Comparison of ENCODE assay signal across 14 cellular contexts in the genomic region with DNA sequence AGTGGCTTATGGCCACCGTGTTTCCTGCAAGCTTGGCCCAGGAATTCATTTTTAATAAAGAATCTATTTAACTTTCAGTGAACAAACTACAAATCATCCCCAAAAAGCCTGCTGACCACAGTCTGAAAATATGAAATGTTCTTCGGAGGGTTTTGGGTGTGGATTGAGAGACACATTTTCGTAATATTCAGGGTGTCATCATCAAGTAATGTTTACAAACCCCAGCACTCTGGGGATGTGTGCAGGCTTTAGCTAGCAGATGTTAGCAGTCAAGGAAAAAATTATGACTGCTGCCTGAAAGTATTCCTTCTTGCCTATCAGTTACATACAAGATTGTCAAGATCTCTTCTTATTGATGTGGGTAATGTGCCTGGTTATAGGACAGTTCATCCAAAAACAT.
DNase-seq lines count a peak whose midpoint lies in the region; ATAC-seq and TF ChIP-seq lines count a peak whose summit lies in the region.
"Had no signal": no experiment of that assay in that cellular context is flagged by ENCODE, and none has a peak within 500 bp of the region (broad histone marks: within the 10 kb centered on the region; RNA-seq: fewer than 3 reads in every experiment).

No MANE protein-coding gene starts in this region.

- no peak overlapping the region for H3K4me3 ChIP-seq in lung
- no peak overlapping the region for H3K4me3 ChIP-seq in spleen
- H3K4me3 ChIP-seq: esophagus squamous epithelium, prostate gland, upper lobe of left lung had no signal

- H3K36me3 ChIP-seq in lung (ENCODE audit: control insufficient read depth in 2 of 2, insufficient read depth in 2 of 2, low read length in 2 of 2) (no peaks in the 10 kb centered on the region), spleen (no peaks in the 10 kb centered on the region)
- H3K36me3 ChIP-seq: esophagus squamous epithelium, prostate gland, upper lobe of left lung had no signal

- CTCF ChIA-PET in activated CD8-positive, alpha-beta T cell treated with anti-CD3 and anti-CD28 coated beads, Interleukin-2, amount 10 ng/mL, durations not matched to agents 7 days and 5 days (lab: Charles Lee): no interaction called here

- H3K4me1 ChIP-seq in lung (ENCODE audit: control insufficient read depth in 2 of 2, insufficient read depth in 2 of 2, low read length in 2 of 2): no peaks in the 10 kb centered on the region
- no peaks in the 10 kb centered on the region for H3K4me1 ChIP-seq in spleen
- H3K4me1 ChIP-seq: esophagus squamous epithelium, prostate gland, upper lobe of left lung had no signal

- H3K27me3 ChIP-seq in lung (ENCODE audit: control insufficient read depth, insufficient read depth) (no peaks in the 10 kb centered on the region), spleen (replicated peaks in 1 of 7) (no peaks in the 10 kb centered on the region)
- H3K27me3 ChIP-seq: esophagus squamous epithelium, upper lobe of left lung had no signal

- DNase-seq in EH (ENCODE audit: low read depth) (peak; percentile 90), NCI-H460 (ENCODE audit: extremely low read depth, low read depth) (peak; percentile 38), dedifferentiated amniotic fluid mesenchymal stem cell (ENCODE audit: extremely low spot score) (peak; percentile 92), lung (ENCODE audit: low spot score) (no peak), HUDEP-2 (lab: John Stamatoyannopoulos, UW; ENCODE audit: unreplicated experiment in 76 of 76) (no peak), spleen (no peak)
- DNase-seq in activated T-cell treated with anti-CD3 and anti-CD28 coated beads, Interleukin-2, amount 50 U/mL, for 24 hours: no peak
- no peak for DNase-seq in activated CD8-positive, alpha-beta T cell treated with anti-CD3 and anti-CD28 coated beads, Interleukin-2, amount 10 ng/mL, durations not matched to agents 7 days and 5 days
- DNase-seq: activated T-cell treated with anti-CD3 and anti-CD28 coated beads, Interleukin-2, amount 50 U/mL, for 72 hours; esophagus squamous epithelium; NCI-H1105 treated with DMSO at 0.1 percent for 48 hours; upper lobe of left lung had no signal

- no peak overlapping the region for H3K27ac ChIP-seq in lung (ENCODE audit: low read depth in 1 of 2, low read length in 1 of 2)
- H3K27ac ChIP-seq in spleen: no peak overlapping the region
- H3K27ac ChIP-seq: prostate gland, upper lobe of left lung had no signal

- WGBS in lung, 2 donors: 47 to 60% methylated on average over 3 of the region's 3 CpGs
- WGBS in spleen, 5 donors: 33 to 59% (median 54%) methylated on average over 3 of the region's 3 CpGs

- POLR2A ChIA-PET in activated CD8-positive, alpha-beta T cell treated with anti-CD3 and anti-CD28 coated beads, Interleukin-2, amount 10 ng/mL, durations not matched to agents 7 days and 5 days (lab: Charles Lee): no interaction called here

- H3K4me3 Mint-ChIP-seq in activated T-cell treated with anti-CD3 and anti-CD28 coated beads, Interleukin-2, amount 50 U/mL, for 24 hours: no peak overlapping the region
- no peak overlapping the region for H3K4me3 Mint-ChIP-seq in activated CD8-positive, alpha-beta T cell treated with anti-CD3 and anti-CD28 coated beads, Interleukin-2, amount 10 ng/mL, durations not matched to agents 7 days and 5 days
- H3K4me3 Mint-ChIP-seq: activated T-cell treated with anti-CD3 and anti-CD28 coated beads, Interleukin-2, amount 50 U/mL, for 72 hours; WTC11 had no signal

- no peaks in the 10 kb centered on the region for H3K9me3 Mint-ChIP-seq in activated T-cell treated with anti-CD3 and anti-CD28 coated beads, Interleukin-2, amount 50 U/mL, for 24 hours
- H3K9me3 Mint-ChIP-seq in activated CD8-positive, alpha-beta T cell treated with anti-CD3 and anti-CD28 coated beads, Interleukin-2, amount 10 ng/mL, durations not matched to agents 7 days and 5 days (ENCODE audit: insufficient read depth): no peaks in the 10 kb centered on the region
- H3K9me3 Mint-ChIP-seq: activated T-cell treated with anti-CD3 and anti-CD28 coated beads, Interleukin-2, amount 50 U/mL, for 72 hours; WTC11 had no signal

- peaks cover 3% of the 10 kb centered on the region for H3K27me3 Mint-ChIP-seq in activated T-cell treated with anti-CD3 and anti-CD28 coated beads, Interleukin-2, amount 50 U/mL, for 24 hours
- H3K27me3 Mint-ChIP-seq in activated CD8-positive, alpha-beta T cell treated with anti-CD3 and anti-CD28 coated beads, Interleukin-2, amount 10 ng/mL, durations not matched to agents 7 days and 5 days (ENCODE audit: low read depth): no peaks in the 10 kb centered on the region

- peak; percentile 53 for ATAC-seq in lung (ENCODE audit: insufficient read depth, low FRiP score)
- ATAC-seq in activated CD8-positive, alpha-beta T cell treated with anti-CD3 and anti-CD28 coated beads, Interleukin-2, amount 10 ng/mL, durations not matched to agents 7 days and 5 days: no peak
- ATAC-seq: activated T-cell treated with anti-CD3 and anti-CD28 coated beads, Interleukin-2, amount 50 U/mL, for 72 hours; WTC11 had no signal

- H3K4me1 Mint-ChIP-seq in activated T-cell treated with anti-CD3 and anti-CD28 coated beads, Interleukin-2, amount 50 U/mL, for 24 hours (ENCODE audit: low read depth): peaks cover 4% of the 10 kb centered on the region
- H3K4me1 Mint-ChIP-seq in activated CD8-positive, alpha-beta T cell treated with anti-CD3 and anti-CD28 coated beads, Interleukin-2, amount 10 ng/mL, durations not matched to agents 7 days and 5 days (ENCODE audit: low read depth): no peaks in the 10 kb centered on the region
- H3K4me1 Mint-ChIP-seq: WTC11 had no signal

- no peaks in the 10 kb centered on the region for H3K36me3 Mint-ChIP-seq in activated T-cell treated with anti-CD3 and anti-CD28 coated beads, Interleukin-2, amount 50 U/mL, for 24 hours (ENCODE audit: low read depth)
- no peaks in the 10 kb centered on the region for H3K36me3 Mint-ChIP-seq in activated CD8-positive, alpha-beta T cell treated with anti-CD3 and anti-CD28 coated beads, Interleukin-2, amount 10 ng/mL, durations not matched to agents 7 days and 5 days (ENCODE audit: low read depth)
- H3K36me3 Mint-ChIP-seq: WTC11 had no signal

- TF ChIP-seq POLR2A in spleen (IDR thresholded peaks at IDR 0.05): no peak

- no peak for TF ChIP-seq CTCF in lung (IDR thresholded peaks at IDR 0.05; ENCODE audit: control extremely low read depth, extremely low read depth)
- TF ChIP-seq CTCF in spleen (IDR thresholded peaks at IDR 0.05 in 8 of 11, conservative IDR thresholded peaks at IDR 0.05 in 3 of 11): no peak

- H3K27ac Mint-ChIP-seq in activated T-cell treated with anti-CD3 and anti-CD28 coated beads, Interleukin-2, amount 50 U/mL, for 24 hours: no peak overlapping the region
- H3K27ac Mint-ChIP-seq in activated CD8-positive, alpha-beta T cell treated with anti-CD3 and anti-CD28 coated beads, Interleukin-2, amount 10 ng/mL, durations not matched to agents 7 days and 5 days: no peak overlapping the region
- H3K27ac Mint-ChIP-seq: activated T-cell treated with anti-CD3 and anti-CD28 coated beads, Interleukin-2, amount 50 U/mL, for 72 hours; WTC11 had no signal

- H3K9me3 ChIP-seq in lung (ENCODE audit: control insufficient read depth in 2 of 2, insufficient read depth in 1 of 2, low read length in 1 of 2): no peaks in the 10 kb centered on the region
- H3K9me3 ChIP-seq in spleen: no peaks in the 10 kb centered on the region
- H3K9me3 ChIP-seq: esophagus squamous epithelium, prostate gland, upper lobe of left lung had no signal

- intact Hi-C loops in spleen (cut with DNase I; ENCODE audit: low total_unique reads): no loop called here

Comparison
In these comparisons a context has a peak if more than half of its experiments do, and no peak if none do; other contexts are left out.
1. DNase-seq: peak in EH (single experiment), NCI-H460 (single experiment) and dedifferentiated amniotic fluid mesenchymal stem cell (single experiment); none in lung (single experiment), HUDEP-2 (0 of 76), activated T-cell treated with anti-CD3 and anti-CD28 coated beads, Interleukin-2, amount 50 U/mL, for 24 hours (single experiment), spleen (single experiment) and activated CD8-positive, alpha-beta T cell treated with anti-CD3 and anti-CD28 coated beads, Interleukin-2, amount 10 ng/mL, durations not matched to agents 7 days and 5 days (single experiment).